ENCODE assay signal across 17 cellular contexts in genomic region chr4:41028392-41029076, GRCh38.
DNase-seq lines count a peak whose midpoint lies in the region; ATAC-seq, FAIRE-seq and TF ChIP-seq lines count a peak whose summit lies in the region.
"Had no signal": no experiment of that assay in that cellular context is flagged by ENCODE, and none has a peak within 500 bp of the region (broad histone marks: within the 10 kb centered on the region; RNA-seq: fewer than 3 reads in every experiment).

No MANE protein-coding gene starts in this region.

- H3K27me3 ChIP-seq in heart right ventricle: no peaks in the 10 kb centered on the region
- H3K27me3 ChIP-seq in GM12878 (replicated peaks in 1 of 2; ENCODE audit: control insufficient read depth in 2 of 2, insufficient read depth in 2 of 2, low read length in 1 of 2): no peaks in the 10 kb centered on the region
- no peaks in the 10 kb centered on the region for H3K27me3 ChIP-seq in vagina
- H3K27me3 ChIP-seq in small intestine (ENCODE audit: control insufficient read depth in 2 of 2, insufficient read depth in 2 of 2, low read length in 2 of 2): no peaks in the 10 kb centered on the region

- peaks cover 12% of the 10 kb centered on the region for H3K4me1 Mint-ChIP-seq in mesothelial cell of epicardium
- H3K4me1 Mint-ChIP-seq: naive thymus-derived CD8-positive, alpha-beta T cell; T-cell had no signal

- H3K4me3 ChIP-seq in heart right ventricle (no peak overlapping the region), GM12878 (no peak overlapping the region), vagina (no peak overlapping the region), small intestine (ENCODE audit: low read depth in 1 of 2, low read length in 2 of 2) (no peak overlapping the region)
- H3K4me3 ChIP-seq: smooth muscle cell had no signal

- TF ChIP-seq EP300 in GM12878 (IDR thresholded peaks at IDR 0.05; ENCODE audit: borderline replicate concordance in 1 of 2, control insufficient read depth in 1 of 2, low read depth in 2 of 2, low read length in 2 of 2): no peak

- RAD21 ChIA-PET in GM12878 (lab: Charles Lee; ENCODE audit: unreplicated experiment): interaction anchor here (1.8 to 3.2 kb wide), 2 partner anchors 36 to 184 kb away, joined by 4 to 10 read pairs; no protein-coding TSS in a partner anchor

- intact Hi-C loops in heart right ventricle (cut with DNase I): no loop called here
- intact Hi-C loops in Right ventricle myocardium inferior (cut with DNase I): no loop called here
- intact Hi-C loops in GM12878 (cut with micrococcal nuclease; ENCODE audit: unreplicated experiment): no loop called here
- intact Hi-C loops in vagina (cut with DNase I): no loop called here

- no peaks in the 10 kb centered on the region for H4K20me1 ChIP-seq in GM12878 (ENCODE audit: control insufficient read depth, insufficient read depth)

- peak overlapping the region; percentile 45 for H3K27ac Mint-ChIP-seq in mesothelial cell of epicardium
- H3K27ac Mint-ChIP-seq: activated T-cell treated with anti-CD3 and anti-CD28 coated beads, Interleukin-2, amount 50 U/mL, for 24 hours; naive thymus-derived CD8-positive, alpha-beta T cell; T-cell; type B pancreatic cell had no signal

- 0 out of 2 replicates have a peak overlapping the region, but pooled peaks have one; percentile 19 for H3K4me2 ChIP-seq in GM12878 (ENCODE audit: control insufficient read depth, insufficient read depth)
- H3K4me2 ChIP-seq: smooth muscle cell had no signal

- TF ChIP-seq RAD21 in GM12878 (IDR thresholded peaks at IDR 0.05; ENCODE audit: insufficient read depth, low read depth, low read length): no peak

- no peak overlapping the region; the same call in 1 of the 2 replicates for H2AFZ ChIP-seq in GM12878 (ENCODE audit: control insufficient read depth, low read depth, low read length)

- no peaks in the 10 kb centered on the region for H3K27me3 Mint-ChIP-seq in mesothelial cell of epicardium (ENCODE audit: low read depth)
- H3K27me3 Mint-ChIP-seq: activated T-cell treated with anti-CD3 and anti-CD28 coated beads, Interleukin-2, amount 50 U/mL, for 24 hours; T-cell; type B pancreatic cell had no signal

- no peak overlapping the region for H3K9ac ChIP-seq in GM12878 (ENCODE audit: control insufficient read depth, insufficient read depth, low read length)

- FAIRE-seq in GM12878 (lab: Jason Lieb, UNC): no peak
- no peak for FAIRE-seq in small intestine (lab: Jason Lieb, UNC)
- FAIRE-seq: keratinocyte had no signal

- no TSS peak for BruUV-seq in GM12878 (replicated peaks; lab: Mats Ljungman, UMichigan)

- TF ChIP-seq POLR2A in GM12878 (IDR thresholded peaks at IDR 0.05; ENCODE audit: low read depth, low read length) (no peak), vagina (IDR thresholded peaks at IDR 0.05) (no peak)

- CTCF ChIA-PET in GM12878 (lab: Yijun Ruan, JAX): interaction anchor here (1.5 to 1.8 kb wide), 3 partner anchors 32 to 188 kb away, joined by 4 to 7 read pairs (median 4); no protein-coding TSS in a partner anchor

- H3K4me3 Mint-ChIP-seq in mesothelial cell of epicardium: no peak overlapping the region
- H3K4me3 Mint-ChIP-seq: activated T-cell treated with anti-CD3 and anti-CD28 coated beads, Interleukin-2, amount 50 U/mL, for 24 hours; naive thymus-derived CD8-positive, alpha-beta T cell; T-cell; type B pancreatic cell had no signal

- H3K79me2 ChIP-seq in GM12878 (ENCODE audit: control insufficient read depth, insufficient read depth, low read length): no peaks in the 10 kb centered on the region

- peak overlapping the region in 8 of 10 donors; percentile 32 to 76 (median 47) for H3K27ac ChIP-seq in heart right ventricle
- H3K27ac ChIP-seq in GM12878 (ENCODE audit: control insufficient read depth, insufficient read depth): peak overlapping the region; percentile 53; the same call in 1 of the 2 replicates
- H3K27ac ChIP-seq in vagina: peak overlapping the region; percentile 68
- H3K27ac ChIP-seq in small intestine (ENCODE audit: low read depth in 1 of 2, low read length in 1 of 2): no peak overlapping the region

- in situ Hi-C loops in GM12878 (cut with MboI): loop anchor here (10.0 kb wide), 1 partner anchor 64 kb away; no protein-coding TSS in a partner anchor

- H3K9me3 Mint-ChIP-seq in mesothelial cell of epicardium: peaks cover 26% of the 10 kb centered on the region

- no peak for TF ChIP-seq CTCF in heart right ventricle (IDR thresholded peaks at IDR 0.05)
- TF ChIP-seq CTCF in GM12878 (IDR thresholded peaks at IDR 0.05 in 2 of 3, conservative IDR thresholded peaks at IDR 0.05 in 1 of 3; ENCODE audit: control insufficient read depth in 2 of 3, extremely low read depth in 1 of 3, insufficient read depth in 1 of 3, low read depth in 3 of 3, low read length in 3 of 3): no peak
- no peak for TF ChIP-seq CTCF in mesothelial cell of epicardium (IDR thresholded peaks at IDR 0.05; ENCODE audit: unreplicated experiment)
- no peak for TF ChIP-seq CTCF in vagina (IDR thresholded peaks at IDR 0.05)

- no peak for DNase-seq in heart right ventricle
- DNase-seq in Right ventricle myocardium inferior (ENCODE audit: missing footprints): no peak
- DNase-seq in GM12878 (ENCODE audit: low read depth, low spot score): peak; percentile 15
- DNase-seq in mesothelial cell of epicardium (ENCODE audit: low spot score in 2 of 2, unreplicated experiment in 2 of 2): no peak
- no peak for DNase-seq in vagina (ENCODE audit: extremely low spot score in 2 of 2)
- DNase-seq in stimulated activated CD4-positive, alpha-beta T cell treated with anti-CD3 and anti-CD28 coated beads, Interleukin-4, amount 100 ng/mL, for 24 hours: no peak
- DNase-seq in mesenteric fat pad (ENCODE audit: low spot score): no peak
- no peak for DNase-seq in small intestine
- DNase-seq: activated CD4-positive, alpha-beta T cell treated with anti-CD3 and anti-CD28 coated beads for 1 hour; activated T-cell treated with anti-CD3 and anti-CD28 coated beads, Interleukin-2, amount 50 U/mL, for 24 hours; amygdala; naive thymus-derived CD8-positive, alpha-beta T cell; NCI-H2171 treated with DMSO at 0.1 percent for 48 hours; T-cell had no signal

- SMC1A ChIA-PET in GM12878 (lab: Charles Lee; ENCODE audit: uncharacterized antibody, unreplicated experiment): interaction anchor here (0.6 to 1.4 kb wide), 7 partner anchors 11 to 140 kb away, joined by 3 to 5 read pairs (median 3); no protein-coding TSS in a partner anchor

- H3K36me3 ChIP-seq in heart right ventricle (peaks cover 0 to 24% (median 0%) of the 10 kb centered on the region in 9 donors), GM12878 (ENCODE audit: control insufficient read depth in 2 of 2, insufficient read depth in 2 of 2, low read length in 1 of 2) (no peaks in the 10 kb centered on the region; a peak in 1 of 4 replicates), vagina (no peaks in the 10 kb centered on the region), small intestine (ENCODE audit: control insufficient read depth in 2 of 2, insufficient read depth in 2 of 2, low read length in 2 of 2) (peaks cover 0 to 2% of the 10 kb centered on the region in 2 donors)

- H3K9me3 ChIP-seq in heart right ventricle (peaks cover 0 to 47% (median 17%) of the 10 kb centered on the region in 11 donors), GM12878 (replicated peaks; ENCODE audit: control insufficient read depth, insufficient read depth, low read length) (peaks cover 19% of the 10 kb centered on the region; the same call in 2 of the 3 replicates), vagina (peaks cover 17% of the 10 kb centered on the region), small intestine (ENCODE audit: control insufficient read depth, low read depth) (peaks cover 6% of the 10 kb centered on the region)

- POLR2A ChIA-PET in GM12878 (lab: Charles Lee): interaction anchor here (0.6 to 1.5 kb wide), 3 partner anchors 22 to 412 kb away, joined by 4 to 5 read pairs (median 4); no protein-coding TSS in a partner anchor

- ATAC-seq in heart right ventricle (peak in 1 of 8 donors; percentile 39), Right ventricle myocardium inferior (no peak), GM12878 (peak; percentile 43; the same call in 1 of the 3 replicates)
- ATAC-seq: naive thymus-derived CD8-positive, alpha-beta T cell; T-cell had no signal

- 72 to 75% methylated on average over 8 of the region's 8 CpGs for WGBS in heart right ventricle, 2 donors
- 10% methylated on average over 8 of the region's 8 CpGs for WGBS in GM12878 (ENCODE audit: insufficient coverage, insufficient replicate concordance, low lambda C conversion rate, missing lambda C conversion rate)
- WGBS in small intestine, 3 donors: 68 to 90% (median 76%) methylated on average over 8 of the region's 8 CpGs

- H3K4me1 ChIP-seq in heart right ventricle: peaks cover 0 to 24% (median 12%) of the 10 kb centered on the region in 9 donors
- H3K4me1 ChIP-seq in GM12878 (ENCODE audit: control insufficient read depth, insufficient read depth, low read length): no peaks in the 10 kb centered on the region
- H3K4me1 ChIP-seq in vagina: peaks cover 24% of the 10 kb centered on the region
- H3K4me1 ChIP-seq in small intestine (ENCODE audit: control insufficient read depth in 2 of 2, insufficient read depth in 1 of 2, low read depth in 1 of 2, low read length in 1 of 2): no peaks in the 10 kb centered on the region

- peaks cover 46% of the 10 kb centered on the region for H3K36me3 Mint-ChIP-seq in mesothelial cell of epicardium

TF ChIP-seq in GM12878, 131 proteins besides CTCF, POLR2A, EP300 and RAD21 (continues in another document):
- TF ChIP-seq TARDBP (IDR thresholded peaks at IDR 0.05; ENCODE audit: borderline replicate concordance) (no peak), NFIC (IDR thresholded peaks at IDR 0.05; ENCODE audit: low read depth, low read length) (peak; percentile 50), SREBF1 (IDR thresholded peaks at IDR 0.05; ENCODE audit: low read length) (no peak), CBX5 (IDR thresholded peaks at IDR 0.05; ENCODE audit: low read depth) (0 out of 2 replicates have a peak, but pooled peaks have one; percentile 48), SMC3 (IDR thresholded peaks at IDR 0.05; ENCODE audit: borderline replicate concordance, low read length) (no peak), MTA3 (IDR thresholded peaks at IDR 0.05; ENCODE audit: borderline replicate concordance, low read length) (no peak), YY1 (IDR thresholded peaks at IDR 0.05; ENCODE audit: low read depth, low read length) (no peak), RUNX3 (IDR thresholded peaks at IDR 0.05; ENCODE audit: low read length) (peak; percentile 91), CBFB (IDR thresholded peaks at IDR 0.05; ENCODE audit: low read depth) (no peak), JUNB (IDR thresholded peaks at IDR 0.05) (no peak), MTA2 (IDR thresholded peaks at IDR 0.05; ENCODE audit: low read depth) (no peak)

Comparison
In these comparisons a context has a peak if more than half of its experiments do, and no peak if none do; other contexts are left out.
1. H3K27ac ChIP-seq: peak in heart right ventricle (8 of 10), GM12878 (single experiment) and vagina (single experiment); none in small intestine (0 of 2).